Comparison of ENCODE assay signal across 1 cellular context in the genomic region with DNA sequence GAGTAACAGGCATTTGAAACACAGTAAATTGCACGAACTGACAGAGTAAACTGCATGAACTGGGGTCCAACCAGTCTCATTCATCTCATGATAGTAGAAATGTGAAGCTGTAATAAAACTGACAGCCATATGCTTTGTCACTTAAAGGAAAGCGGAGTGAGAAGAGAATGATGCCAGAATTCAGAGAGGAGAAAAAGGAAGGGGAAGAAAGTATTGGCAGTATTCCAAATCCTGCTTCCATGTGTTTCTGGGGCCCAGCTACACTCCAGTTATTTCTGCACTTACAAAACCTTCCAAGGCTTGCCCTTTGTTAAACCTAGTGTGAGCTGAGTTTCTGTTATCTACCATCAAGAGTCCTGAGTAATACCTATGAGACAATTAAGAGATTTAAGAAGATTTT.
TF ChIP-seq lines count a peak whose summit lies in the region.

No MANE protein-coding gene starts in this region.

TF ChIP-seq in endothelial cell of umbilical vein, 7 proteins besides CTCF, POLR2A, EP300 and RAD21 (continued from another document):
- TF ChIP-seq FOS (IDR thresholded peaks at IDR 0.05; ENCODE audit: borderline replicate concordance, insufficient read depth, low read length) (no peak), JUN (IDR thresholded peaks at IDR 0.05; ENCODE audit: borderline replicate concordance, insufficient read depth, insufficient read length, low read depth) (no peak)
- TF ChIP-seq, protein P1, sequence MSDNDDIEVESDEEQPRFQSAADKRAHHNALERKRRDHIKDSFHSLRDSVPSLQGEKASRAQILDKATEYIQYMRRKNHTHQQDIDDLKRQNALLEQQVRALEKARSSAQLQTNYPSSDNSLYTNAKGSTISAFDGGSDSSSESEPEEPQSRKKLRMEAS (IDR thresholded peaks at IDR 0.05; ENCODE audit: insufficient read depth, insufficient read length), result no peak
